16 cellular contexts compared by ENCODE assay signal in genomic region chr2:85773692-85774091, GRCh38. TPM values are rescaled to one million over a fixed set of nuclear protein-coding genes. Genes with fewer than 3 reads are reported as not detected.
DNase-seq lines count a peak whose midpoint lies in the region; ATAC-seq and TF ChIP-seq lines count a peak whose summit lies in the region.
"Had no signal": no experiment of that assay in that cellular context is flagged by ENCODE, and none has a peak within 500 bp of the region (broad histone marks: within the 10 kb centered on the region; RNA-seq: fewer than 3 reads in every experiment).

No MANE protein-coding gene starts in this region.

- H3K4me3 Mint-ChIP-seq in T-helper 2 cell treated with Interferon-gamma antibody and Interleukin-4, amounts not matched to agents 5 μg/mL and 100 μg/mL, for 36 hours, result no peak overlapping the region
- H3K4me3 Mint-ChIP-seq: activated naive CD4-positive, alpha-beta T cell treated with anti-CD3 and anti-CD28 coated beads, Interleukin-2, amount 50 U/mL, for 24 hours; T-helper 17 cell had no signal

- H3K27ac Mint-ChIP-seq in T-helper 2 cell treated with Interferon-gamma antibody and Interleukin-4, amounts not matched to agents 5 μg/mL and 100 μg/mL, for 36 hours, result no peak overlapping the region
- H3K27ac Mint-ChIP-seq: activated naive CD4-positive, alpha-beta T cell treated with anti-CD3 and anti-CD28 coated beads, Interleukin-2, amount 50 U/mL, for 24 hours had no signal

- no peaks in the 10 kb centered on the region for H3K9me3 ChIP-seq in heart right ventricle
- no peaks in the 10 kb centered on the region for H3K9me3 ChIP-seq in right atrium auricular region
- H3K9me3 ChIP-seq in gastrocnemius medialis, result no peaks in the 10 kb centered on the region
- H3K9me3 ChIP-seq: pancreas had no signal

- TF ChIP-seq CTCF in heart right ventricle (IDR thresholded peaks at IDR 0.05), result no peak
- no peak for TF ChIP-seq CTCF in right atrium auricular region (IDR thresholded peaks at IDR 0.05)
- no peak for TF ChIP-seq CTCF in gastrocnemius medialis (IDR thresholded peaks at IDR 0.05 in 4 of 5, conservative IDR thresholded peaks at IDR 0.05 in 1 of 5)

- no peak for ATAC-seq in heart right ventricle
- no peak for ATAC-seq in gastrocnemius medialis
- no peak for ATAC-seq in GM21825 (IDR thresholded peaks at IDR 0.05; ENCODE audit: unreplicated experiment)
- ATAC-seq: esophagus mucosa, pancreas, T-helper 17 cell had no signal

- H3K36me3 ChIP-seq in heart right ventricle, result peaks cover 0 to 11% (median 0%) of the 10 kb centered on the region in 9 donors
- H3K36me3 ChIP-seq in right atrium auricular region, result peaks cover 9% of the 10 kb centered on the region
- H3K36me3 ChIP-seq in gastrocnemius medialis, result no peaks in the 10 kb centered on the region
- H3K36me3 ChIP-seq: pancreas had no signal

- DNase-seq in heart right ventricle (no peak), cardiac septum (ENCODE audit: low spot score) (no peak), right atrium auricular region (ENCODE audit: low spot score) (no peak), gastrocnemius medialis (no peak), NCI-H2171 treated with DMSO at 0.1 percent for 48 hours (lab: John Stamatoyannopoulos, UW) (no peak)
- no peak for DNase-seq in T-helper 2 cell treated with Interferon-gamma antibody and Interleukin-4, amounts not matched to agents 5 μg/mL and 100 μg/mL, for 36 hours (ENCODE audit: low spot score)
- DNase-seq in stimulated activated CD4-positive, alpha-beta T cell treated with anti-CD3 and anti-CD28 coated beads, Interleukin-1b, Interleukin-23, amount 100 ng/mL, for 48 hours, result no peak
- DNase-seq: activated CD4-positive, alpha-beta T cell treated with anti-CD3 and anti-CD28 coated beads for 48 hours; activated T-cell treated with anti-CD3 and anti-CD28 coated beads for 4 hours; NCI-H1436 treated with DMSO at 0.1 percent for 48 hours; PC-9; T-helper 17 cell had no signal

- intact Hi-C loops in heart right ventricle (cut with DNase I) (loop anchor here in 2 of 10 donors (2.0 kb wide), 3 partner anchors 19 to 63 kb away; no protein-coding TSS in a partner anchor), cardiac septum (cut with DNase I) (no loop called here), gastrocnemius medialis (cut with DNase I; ENCODE audit: low total_unique reads) (loop anchor here (1.0 to 2.0 kb wide), 2 partner anchors 40 to 67 kb away; no protein-coding TSS in a partner anchor)

- WGBS in heart right ventricle, 2 donors, result 50 to 66% methylated on average over 6 of the region's 6 CpGs

- H3K27ac ChIP-seq in heart right ventricle (peak overlapping the region; percentile 86 to 96 (median 91)), right atrium auricular region (peak overlapping the region; percentile 91 to 96), gastrocnemius medialis (peak overlapping the region; percentile 84 to 97 (median 92))
- H3K27ac ChIP-seq: PC-9 had no signal

- H3K27me3 ChIP-seq in heart right ventricle, result peaks cover 0 to 5% (median 0%) of the 10 kb centered on the region in 7 donors
- H3K27me3 ChIP-seq in right atrium auricular region, result no peaks in the 10 kb centered on the region
- no peaks in the 10 kb centered on the region for H3K27me3 ChIP-seq in gastrocnemius medialis
- H3K27me3 ChIP-seq: pancreas had no signal

- H3K4me1 ChIP-seq in heart right ventricle (peaks cover 73 to 100% (median 96%) of the 10 kb centered on the region in 9 donors), right atrium auricular region (peaks cover 0 to 95% of the 10 kb centered on the region in 2 donors), gastrocnemius medialis (peaks cover 95 to 97% of the 10 kb centered on the region in 2 donors)

- H3K4me1 Mint-ChIP-seq in T-helper 2 cell treated with Interferon-gamma antibody and Interleukin-4, amounts not matched to agents 5 μg/mL and 100 μg/mL, for 36 hours (ENCODE audit: low read depth), result no peaks in the 10 kb centered on the region
- H3K4me1 Mint-ChIP-seq: activated naive CD4-positive, alpha-beta T cell treated with anti-CD3 and anti-CD28 coated beads, Interleukin-2, amount 50 U/mL, for 24 hours had no signal

- H3K9me3 Mint-ChIP-seq in T-helper 2 cell treated with Interferon-gamma antibody and Interleukin-4, amounts not matched to agents 5 μg/mL and 100 μg/mL, for 36 hours, result no peaks in the 10 kb centered on the region
- H3K9me3 Mint-ChIP-seq: activated naive CD4-positive, alpha-beta T cell treated with anti-CD3 and anti-CD28 coated beads, Interleukin-2, amount 50 U/mL, for 24 hours had no signal

- H3K27me3 Mint-ChIP-seq in T-helper 2 cell treated with Interferon-gamma antibody and Interleukin-4, amounts not matched to agents 5 μg/mL and 100 μg/mL, for 36 hours (ENCODE audit: low read depth), result peaks cover 30% of the 10 kb centered on the region

- TF ChIP-seq POLR2A in gastrocnemius medialis (IDR thresholded peaks at IDR 0.05), result no peak

- in situ Hi-C loops in gastrocnemius medialis (cut with MboI; ENCODE audit: low sequenced_read_pairs in 4 of 4), result no loop called here

- H3K36me3 Mint-ChIP-seq in T-helper 2 cell treated with Interferon-gamma antibody and Interleukin-4, amounts not matched to agents 5 μg/mL and 100 μg/mL, for 36 hours (ENCODE audit: low read depth), result no peaks in the 10 kb centered on the region

- peak overlapping the region in 1 of 10 donors; percentile 45 for H3K4me3 ChIP-seq in heart right ventricle
- H3K4me3 ChIP-seq in right atrium auricular region, result peak overlapping the region in 1 of 2 donors; percentile 23
- H3K4me3 ChIP-seq in gastrocnemius medialis, result peak overlapping the region; percentile 31 to 55 (median 41)
- H3K4me3 ChIP-seq: pancreas, PC-9 had no signal

RNA-seq across cellular contexts. Expression of gene ATOH8, which starts 19.9 kb away (rescaled TPM):
- total RNA-seq in heart right ventricle, result 10 to 100 TPM in 9 of 10 donors, 1 to 10 TPM in 1; 8.7 to 33.4 (median 15.2) TPM
- polyA plus RNA-seq in heart right ventricle, result 10 to 100 TPM; 35.2 to 45.9 TPM
- 21.0 TPM for total RNA-seq in cardiac septum
- 100 to 1,000 TPM in 1 of 2 donors, 10 to 100 TPM in 1; 35.1 to 116 TPM for total RNA-seq in right atrium auricular region
- 100 to 1,000 TPM; 122 to 266 (median 150) TPM for total RNA-seq in gastrocnemius medialis
- total RNA-seq: PC-9, T-helper 17 cell had no signal
